Comparison of ENCODE assay signal across 8 cellular contexts in the genomic region with DNA sequence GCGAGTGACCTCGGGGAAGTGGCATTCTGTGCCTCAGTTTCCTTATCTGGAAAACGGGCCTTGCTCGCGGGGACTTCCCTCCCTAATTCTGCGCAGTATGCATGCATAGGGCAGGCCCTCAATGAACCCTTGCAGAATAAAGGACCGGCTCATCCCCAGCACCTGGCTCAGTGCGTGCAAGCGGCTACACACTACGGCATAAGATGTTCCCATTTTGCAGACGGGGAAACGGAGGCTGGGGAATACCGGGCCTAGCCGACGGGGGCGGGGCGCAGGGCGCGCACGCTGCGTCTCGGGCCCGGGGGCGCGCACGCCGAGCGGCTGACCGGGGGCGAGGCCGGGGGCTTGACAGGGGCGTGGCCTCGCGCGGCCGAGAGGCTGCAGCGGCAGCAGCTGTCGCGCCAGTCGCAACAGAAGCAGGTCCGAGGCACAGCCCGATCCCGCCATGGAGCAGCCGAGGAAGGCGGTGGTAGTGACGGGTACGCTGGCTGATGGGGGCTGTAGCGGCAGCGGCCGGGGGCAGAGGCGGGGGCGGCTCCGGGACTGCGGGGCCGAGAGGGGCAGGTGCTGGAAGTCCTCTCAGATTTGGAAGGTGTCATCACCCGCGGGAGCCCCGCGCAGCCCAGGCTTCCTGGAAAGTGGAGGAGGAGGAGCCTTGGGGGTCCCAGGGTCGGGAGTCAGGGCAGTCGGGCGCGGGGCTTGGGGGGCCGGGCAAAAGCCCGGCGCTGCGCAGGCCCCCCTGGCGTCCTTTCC. TPM values are rescaled to one million over a fixed set of nuclear protein-coding genes. Genes with fewer than 3 reads are reported as not detected.
DNase-seq lines count a peak whose midpoint lies in the region; ATAC-seq and TF ChIP-seq lines count a peak whose summit lies in the region.

A gene with protein sequence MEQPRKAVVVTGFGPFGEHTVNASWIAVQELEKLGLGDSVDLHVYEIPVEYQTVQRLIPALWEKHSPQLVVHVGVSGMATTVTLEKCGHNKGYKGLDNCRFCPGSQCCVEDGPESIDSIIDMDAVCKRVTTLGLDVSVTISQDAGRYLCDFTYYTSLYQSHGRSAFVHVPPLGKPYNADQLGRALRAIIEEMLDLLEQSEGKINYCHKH (plus strand): TSS at position 362 of the 753 bp plus-strand sequence. CDS start 84 bp downstream, at position 446.

- H2BK5ac ChIP-seq in trophoblast cell (ENCODE audit: low read depth, low read length, poor library complexity), result no peak within 1 kb of the TSS

- peak within 1 kb of the TSS; percentile 56 for H3K4ac ChIP-seq in trophoblast cell (ENCODE audit: low read depth, low read length)

- no peak within 1 kb of the TSS for H3K23ac ChIP-seq in trophoblast cell (ENCODE audit: low read length)

- DNase-seq in NCI-H2107 (lab: John Stamatoyannopoulos, UW), result peak; percentile 30
- DNase-seq in NCI-H2107 treated with DMSO at 0.1 percent for 48 hours (lab: John Stamatoyannopoulos, UW; ENCODE audit: unreplicated experiment), result no peak
- DNase-seq in HUDEP-2 (lab: John Stamatoyannopoulos, UW; ENCODE audit: unreplicated experiment in 76 of 76), result peak in 68 of 76 experiments; percentile 22 to 89 (median 70)
- DNase-seq in SW480 (ENCODE audit: low spot score), result peak; percentile 54
- DNase-seq in activated naive CD8-positive, alpha-beta T cell treated with anti-CD3 and anti-CD28 coated beads, Interleukin-2, amount 50 U/mL, for 24 hours, result peak; percentile 77
- DNase-seq in heart left ventricle, result peak; percentile 65 to 89 (median 88)
- peak; percentile 43 to 70 for DNase-seq in trophoblast cell
- peak; percentile 79 to 97 for DNase-seq in upper lobe of left lung

- H3K4me1 ChIP-seq in heart left ventricle (peaks cover 0 to 36% (median 12%) of the 10 kb centered on the region in 12 donors), trophoblast cell (ENCODE audit: control insufficient read depth in 1 of 2, insufficient read depth in 2 of 2, low read length in 2 of 2) (peaks cover 10 to 15% of the 10 kb centered on the region in 2 experiments), upper lobe of left lung (peaks cover 11 to 17% (median 15%) of the 10 kb centered on the region in 4 donors)

- H3K79me2 ChIP-seq in trophoblast cell (ENCODE audit: control insufficient read depth, insufficient read depth, low read length, poor library complexity), result no peaks in the 10 kb centered on the region

- H2AK5ac ChIP-seq in trophoblast cell (ENCODE audit: low read length), result peak within 1 kb of the TSS; percentile 61

- WGBS in heart left ventricle, 4 donors, result 3 to 10% (median 5%) methylated on average over 29 to 68 of the region's 68 CpGs
- no CpG with 5 or more reads among the region's 68 CpGs for WGBS in trophoblast cell (ENCODE audit: extremely low coverage, insufficient coverage, insufficient read length)
- 5 to 33% methylated on average over 6 to 40 of the region's 68 CpGs for WGBS in upper lobe of left lung, 2 donors

- no peak for TF ChIP-seq EP300 in upper lobe of left lung (IDR thresholded peaks at IDR 0.05)

- no peaks in the 10 kb centered on the region for H3K27me3 ChIP-seq in heart left ventricle
- H3K27me3 ChIP-seq in trophoblast cell (ENCODE audit: insufficient read depth, low read length), result no peaks in the 10 kb centered on the region
- H3K27me3 ChIP-seq in upper lobe of left lung, result no peaks in the 10 kb centered on the region

- no peaks in the 10 kb centered on the region for H3K9me3 Mint-ChIP-seq in activated naive CD8-positive, alpha-beta T cell treated with anti-CD3 and anti-CD28 coated beads, Interleukin-2, amount 50 U/mL, for 24 hours

- no peaks in the 10 kb centered on the region for H3K27me3 Mint-ChIP-seq in activated naive CD8-positive, alpha-beta T cell treated with anti-CD3 and anti-CD28 coated beads, Interleukin-2, amount 50 U/mL, for 24 hours

- no peak within 1 kb of the TSS for H2BK120ac ChIP-seq in trophoblast cell (ENCODE audit: insufficient read depth, low read length, poor library complexity)

- H4K91ac ChIP-seq in trophoblast cell (ENCODE audit: low read depth, low read length), result peak within 1 kb of the TSS; percentile 56

- H3K4me2 ChIP-seq in trophoblast cell (ENCODE audit: low read length), result peak within 1 kb of the TSS; percentile 91

- no peaks in the 10 kb centered on the region for H3K36me3 Mint-ChIP-seq in activated naive CD8-positive, alpha-beta T cell treated with anti-CD3 and anti-CD28 coated beads, Interleukin-2, amount 50 U/mL, for 24 hours (ENCODE audit: low read depth)

- H3K79me1 ChIP-seq in trophoblast cell (ENCODE audit: low read length), result peaks cover 5% of the 10 kb centered on the region

- H3K9me3 ChIP-seq in heart left ventricle, result no peaks in the 10 kb centered on the region
- H3K9me3 ChIP-seq in trophoblast cell (ENCODE audit: insufficient read depth, low read depth, low read length), result no peaks in the 10 kb centered on the region
- no peaks in the 10 kb centered on the region for H3K9me3 ChIP-seq in upper lobe of left lung

- intact Hi-C loops in heart left ventricle (cut with DNase I), result no loop called here

- peak within 1 kb of the TSS; percentile 72 for H2BK12ac ChIP-seq in trophoblast cell (ENCODE audit: low read length)

- no peak for TF ChIP-seq CTCF in heart left ventricle (IDR thresholded peaks at IDR 0.05)
- peak in 1 of 6 experiments; percentile 12 for TF ChIP-seq CTCF in upper lobe of left lung (IDR thresholded peaks at IDR 0.05)

- peak within 1 kb of the TSS; percentile 76 for H3K27ac Mint-ChIP-seq in activated naive CD8-positive, alpha-beta T cell treated with anti-CD3 and anti-CD28 coated beads, Interleukin-2, amount 50 U/mL, for 24 hours

- H3K9ac ChIP-seq in trophoblast cell (ENCODE audit: low read length), result peak within 1 kb of the TSS; percentile 4

- peak; percentile 52 for ATAC-seq in activated naive CD8-positive, alpha-beta T cell treated with anti-CD3 and anti-CD28 coated beads, Interleukin-2, amount 50 U/mL, for 24 hours
- ATAC-seq in heart left ventricle (peak in 3 of 4 donors; percentile 65 to 90 (median 88)), upper lobe of left lung (ENCODE audit: low FRiP score in 2 of 2) (peak; percentile 77 to 96)

- H3K18ac ChIP-seq in trophoblast cell (ENCODE audit: low read length), result peak within 1 kb of the TSS; percentile 3

- H4K8ac ChIP-seq in trophoblast cell (ENCODE audit: low read depth, low read length), result peak within 1 kb of the TSS; percentile 31

- peak within 1 kb of the TSS; percentile 72 for H2AFZ ChIP-seq in trophoblast cell (ENCODE audit: insufficient read depth, low read length, poor library complexity)

- H4K12ac ChIP-seq in trophoblast cell (ENCODE audit: low read depth, low read length), result no peak within 1 kb of the TSS

- H3K36me3 ChIP-seq in heart left ventricle (peaks cover 0 to 31% (median 16%) of the 10 kb centered on the region in 9 donors), trophoblast cell (ENCODE audit: control insufficient read depth in 1 of 2, insufficient read depth in 2 of 2, low read length in 2 of 2) (no peaks in the 10 kb centered on the region), upper lobe of left lung (peaks cover 0 to 12% (median 5%) of the 10 kb centered on the region in 4 donors)

- H3K4me3 ChIP-seq in heart left ventricle (peak within 1 kb of the TSS; percentile 69 to 99 (median 95)), trophoblast cell (ENCODE audit: low read depth, low read length) (peak within 1 kb of the TSS; percentile 83), upper lobe of left lung (peak within 1 kb of the TSS; percentile 74 to 92 (median 88))

- H3K4me1 Mint-ChIP-seq in activated naive CD8-positive, alpha-beta T cell treated with anti-CD3 and anti-CD28 coated beads, Interleukin-2, amount 50 U/mL, for 24 hours, result peaks cover 20% of the 10 kb centered on the region

- H3K27ac ChIP-seq in heart left ventricle, result peak within 1 kb of the TSS; percentile 61 to 92 (median 86)
- no peak within 1 kb of the TSS for H3K27ac ChIP-seq in trophoblast cell (ENCODE audit: low read depth, low read length)
- H3K27ac ChIP-seq in upper lobe of left lung, result peak within 1 kb of the TSS; percentile 74 to 89 (median 86)

- TF ChIP-seq POLR2A in heart left ventricle (IDR thresholded peaks at IDR 0.05) (peak in 1 of 2 donors; percentile 48), upper lobe of left lung (IDR thresholded peaks at IDR 0.05) (peak in 3 of 4 donors; percentile 18 to 71 (median 51))

- peak within 1 kb of the TSS; percentile 47 for H3K14ac ChIP-seq in trophoblast cell (ENCODE audit: low read length)

- H3K4me3 Mint-ChIP-seq in activated naive CD8-positive, alpha-beta T cell treated with anti-CD3 and anti-CD28 coated beads, Interleukin-2, amount 50 U/mL, for 24 hours, result peak within 1 kb of the TSS; percentile 73

RNA-seq across cellular contexts. Expression of the gene that starts here (rescaled TPM):
- 10 to 100 TPM; 22.5 to 58.6 (median 44.6) TPM for total RNA-seq in heart left ventricle
- 10 to 100 TPM; 26.7 to 31.8 TPM for polyA plus RNA-seq in heart left ventricle
- polyA plus RNA-seq in trophoblast cell (2013), result 46.5 and 56.5 TPM in 2 replicates
- total RNA-seq in upper lobe of left lung, result 10 to 100 TPM; 15.5 to 42.8 (median 28.1) TPM
